In genomic region chr17:45148183-45149036, GRCh38 we compare ENCODE assay signal across 8 cellular contexts. TPM values are rescaled to one million over a fixed set of nuclear protein-coding genes. Genes with fewer than 3 reads are reported as not detected.
DNase-seq lines count a peak whose midpoint lies in the region; ATAC-seq and TF ChIP-seq lines count a peak whose summit lies in the region.

TSS of gene HEXIM1 (plus strand) at chr17:45148475. CDS start at chr17:45149191, 716 bp downstream.

- TF ChIP-seq POLR2A in GM19099 (IDR thresholded peaks at IDR 0.05; ENCODE audit: extremely low read depth, insufficient read length, low read depth): peak; percentile 100

- peak; percentile 100 for DNase-seq in AG10803 (ENCODE audit: low read depth)
- DNase-seq in NCI-H510A (lab: John Stamatoyannopoulos, UW): peak; percentile 99
- DNase-seq in activated CD4-positive, alpha-beta T cell treated with anti-CD3 and anti-CD28 coated beads for 1 hour: peak; percentile 99
- DNase-seq in cerebellum (ENCODE audit: low spot score): peak; percentile 98
- DNase-seq in islet precursor cell: peak; percentile 100
- DNase-seq in stimulated activated CD4-positive, alpha-beta T cell treated with anti-CD3 and anti-CD28 coated beads, Interleukin-12 subunit alpha, Interleukin-12 subunit beta, amount 100 ng/mL, for 48 hours (ENCODE audit: low read depth in 2 of 3, low spot score in 1 of 3): peak; percentile 97 to 98 (median 98)

- ATAC-seq in HG03432 (IDR thresholded peaks at IDR 0.05; ENCODE audit: unreplicated experiment): peak; percentile 63

- peak within 1 kb of the TSS; percentile 99 for H3K4me3 ChIP-seq in AG10803 (ENCODE audit: low read length)

- no peak for TF ChIP-seq CTCF in AG10803 (conservative IDR thresholded peaks at IDR 0.05; ENCODE audit: low read length)

RNA-seq across cellular contexts. Expression of gene HEXIM1, which starts in this region (rescaled TPM):
- total RNA-seq in cerebellum: 5.4 TPM

Comparison
In these comparisons a context has a peak if more than half of its experiments do, and no peak if none do; other contexts are left out.
1. Peak in every context shown above with its lines: DNase-seq, ATAC-seq and H3K4me3 ChIP-seq.